10 cellular contexts compared by ENCODE assay signal in genomic region chr9:124281934-124282351, GRCh38. TPM values are rescaled to one million over a fixed set of nuclear protein-coding genes. Genes with fewer than 3 reads are reported as not detected.
A peak's percentile ranks its signal among the peaks of the same experiment; 100 is the strongest.
DNase-seq lines count a peak whose midpoint lies in the region; ATAC-seq lines count a peak whose summit lies in the region.
"Had no signal": no experiment of that assay in that cellular context is flagged by ENCODE, and none has a peak within 500 bp of the region (broad histone marks: within the 10 kb centered on the region; RNA-seq: fewer than 3 reads in every experiment).

No MANE protein-coding gene starts in this region.

- H3K4me1 Mint-ChIP-seq in IgD-negative memory B cell = peaks cover 49 to 60% (median 54%) of the 10 kb centered on the region in 3 donors
- peaks cover 94% of the 10 kb centered on the region for H3K4me1 Mint-ChIP-seq in stimulated activated memory B cell treated with anti-CD40 and anti-IgM and Interleukin-4, amounts not matched to agents 10 μg/mL and 1 μg/mL and 100 μg/mL, for 72 hours
- H3K4me1 Mint-ChIP-seq in activated T-helper 1 cell treated with anti-CD3 and anti-CD28 coated beads, Interleukin-12 subunit alpha, Interleukin-12 subunit beta, Interleukin-2, Interleukin-4 antibody, amounts not matched to agents 30 ng/mL and 10 ng/mL and 1 ng/mL, durations not matched to agents 14 hours and 24 hours and 36 hours (ENCODE audit: low read depth) = peaks cover 18% of the 10 kb centered on the region

- H3K36me3 Mint-ChIP-seq in IgD-negative memory B cell = peaks cover 4% of the 10 kb centered on the region
- H3K36me3 Mint-ChIP-seq in stimulated activated memory B cell treated with anti-CD40 and anti-IgM and Interleukin-4, amounts not matched to agents 10 μg/mL and 1 μg/mL and 100 μg/mL, for 72 hours = peaks cover 30% of the 10 kb centered on the region
- peaks cover 2% of the 10 kb centered on the region for H3K36me3 Mint-ChIP-seq in activated T-helper 1 cell treated with anti-CD3 and anti-CD28 coated beads, Interleukin-12 subunit alpha, Interleukin-12 subunit beta, Interleukin-2, Interleukin-4 antibody, amounts not matched to agents 30 ng/mL and 10 ng/mL and 1 ng/mL, durations not matched to agents 14 hours and 24 hours and 36 hours (ENCODE audit: low read depth)

- H3K27ac Mint-ChIP-seq in IgD-negative memory B cell = peak overlapping the region; percentile 80 to 90 (median 87)
- peak overlapping the region; percentile 98 for H3K27ac Mint-ChIP-seq in stimulated activated memory B cell treated with anti-CD40 and anti-IgM and Interleukin-4, amounts not matched to agents 10 μg/mL and 1 μg/mL and 100 μg/mL, for 72 hours
- no peak overlapping the region for H3K27ac Mint-ChIP-seq in activated T-helper 1 cell treated with anti-CD3 and anti-CD28 coated beads, Interleukin-12 subunit alpha, Interleukin-12 subunit beta, Interleukin-2, Interleukin-4 antibody, amounts not matched to agents 30 ng/mL and 10 ng/mL and 1 ng/mL, durations not matched to agents 14 hours and 24 hours and 36 hours
- H3K27ac Mint-ChIP-seq: endodermal cell had no signal

- peak overlapping the region; percentile 11 to 84 (median 60) for H3K4me3 Mint-ChIP-seq in IgD-negative memory B cell
- peak overlapping the region; percentile 29 for H3K4me3 Mint-ChIP-seq in stimulated activated memory B cell treated with anti-CD40 and anti-IgM and Interleukin-4, amounts not matched to agents 10 μg/mL and 1 μg/mL and 100 μg/mL, for 72 hours
- no peak overlapping the region for H3K4me3 Mint-ChIP-seq in activated T-helper 1 cell treated with anti-CD3 and anti-CD28 coated beads, Interleukin-12 subunit alpha, Interleukin-12 subunit beta, Interleukin-2, Interleukin-4 antibody, amounts not matched to agents 30 ng/mL and 10 ng/mL and 1 ng/mL, durations not matched to agents 14 hours and 24 hours and 36 hours
- H3K4me3 Mint-ChIP-seq: endodermal cell had no signal

- peaks cover 2% of the 10 kb centered on the region for H3K27me3 Mint-ChIP-seq in IgD-negative memory B cell
- H3K27me3 Mint-ChIP-seq in stimulated activated memory B cell treated with anti-CD40 and anti-IgM and Interleukin-4, amounts not matched to agents 10 μg/mL and 1 μg/mL and 100 μg/mL, for 72 hours = no peaks in the 10 kb centered on the region
- peaks cover 3% of the 10 kb centered on the region for H3K27me3 Mint-ChIP-seq in activated T-helper 1 cell treated with anti-CD3 and anti-CD28 coated beads, Interleukin-12 subunit alpha, Interleukin-12 subunit beta, Interleukin-2, Interleukin-4 antibody, amounts not matched to agents 30 ng/mL and 10 ng/mL and 1 ng/mL, durations not matched to agents 14 hours and 24 hours and 36 hours (ENCODE audit: insufficient read depth)

- ATAC-seq in stimulated activated memory B cell treated with anti-CD40 and anti-IgM and Interleukin-4, amounts not matched to agents 10 μg/mL and 1 μg/mL and 100 μg/mL, for 72 hours = no peak
- no peak for ATAC-seq in GM18511 (IDR thresholded peaks at IDR 0.05; ENCODE audit: unreplicated experiment)

- intact Hi-C loops in activated T-helper 1 cell treated with anti-CD3 and anti-CD28 coated beads, Interleukin-12 subunit alpha, Interleukin-12 subunit beta, Interleukin-2, Interleukin-4 antibody, amounts not matched to agents 30 ng/mL and 10 ng/mL and 1 ng/mL, durations not matched to agents 14 hours and 24 hours and 36 hours (cut with micrococcal nuclease) = no loop called here

- H3K9me3 Mint-ChIP-seq in IgD-negative memory B cell = no peaks in the 10 kb centered on the region
- H3K9me3 Mint-ChIP-seq in stimulated activated memory B cell treated with anti-CD40 and anti-IgM and Interleukin-4, amounts not matched to agents 10 μg/mL and 1 μg/mL and 100 μg/mL, for 72 hours = no peaks in the 10 kb centered on the region
- H3K9me3 Mint-ChIP-seq in activated T-helper 1 cell treated with anti-CD3 and anti-CD28 coated beads, Interleukin-12 subunit alpha, Interleukin-12 subunit beta, Interleukin-2, Interleukin-4 antibody, amounts not matched to agents 30 ng/mL and 10 ng/mL and 1 ng/mL, durations not matched to agents 14 hours and 24 hours and 36 hours = no peaks in the 10 kb centered on the region
- H3K9me3 Mint-ChIP-seq: endodermal cell had no signal

- DNase-seq in astrocyte of the hippocampus (ENCODE audit: low read depth, low spot score) (peak; percentile 86), left kidney (ENCODE audit: low read depth, low spot score) (peak; percentile 46), iPS-NIHi7 (ENCODE audit: extremely low spot score) (no peak)
- no peak for DNase-seq in activated T-helper 1 cell treated with anti-CD3 and anti-CD28 coated beads, Interleukin-12 subunit alpha, Interleukin-12 subunit beta, Interleukin-2, Interleukin-4 antibody, amounts not matched to agents 30 ng/mL and 10 ng/mL and 1 ng/mL, durations not matched to agents 14 hours and 24 hours and 36 hours (ENCODE audit: low spot score)
- DNase-seq in activated naive CD4-positive, alpha-beta T cell (lab: John Stamatoyannopoulos, UW) = no peak
- DNase-seq: endodermal cell, NCI-H1105 treated with DMSO at 0.1 percent for 48 hours had no signal

RNA-seq across cellular contexts. Expression of gene NEK6, which starts 24.2 kb away (rescaled TPM):
- 76.2 TPM for polyA plus RNA-seq in IgD-negative memory B cell
- total RNA-seq in activated T-helper 1 cell treated with anti-CD3 and anti-CD28 coated beads, Interleukin-12 subunit alpha, Interleukin-12 subunit beta, Interleukin-2, Interleukin-4 antibody, amounts not matched to agents 30 ng/mL and 10 ng/mL and 1 ng/mL, durations not matched to agents 14 hours and 24 hours and 36 hours = 17.4 and 21.0 TPM in 2 replicates

Comparison
In these comparisons a context has a peak if more than half of its experiments do, and no peak if none do; other contexts are left out.
1. DNase-seq: peak in astrocyte of the hippocampus (single experiment) and left kidney (single experiment); none in iPS-NIHi7 (single experiment), activated T-helper 1 cell treated with anti-CD3 and anti-CD28 coated beads, Interleukin-12 subunit alpha, Interleukin-12 subunit beta, Interleukin-2, Interleukin-4 antibody, amounts not matched to agents 30 ng/mL and 10 ng/mL and 1 ng/mL, durations not matched to agents 14 hours and 24 hours and 36 hours (single experiment) and activated naive CD4-positive, alpha-beta T cell (0 of 4).